8 cellular contexts compared by ENCODE assay signal in genomic region chr7:74544706-74545469, GRCh38.
DNase-seq lines count a peak whose midpoint lies in the region; ATAC-seq and TF ChIP-seq lines count a peak whose summit lies in the region.

No MANE protein-coding gene starts in this region.

- TF ChIP-seq CTCF in fibroblast of mammary gland (conservative IDR thresholded peaks at IDR 0.05; ENCODE audit: control insufficient read depth, insufficient read depth, low read depth, low read length) (peak; percentile 68), gastrocnemius medialis (IDR thresholded peaks at IDR 0.05 in 4 of 5, conservative IDR thresholded peaks at IDR 0.05 in 1 of 5) (peak in 4 of 5 experiments; percentile 38 to 49 (median 43))

- H3K27me3 ChIP-seq in gastrocnemius medialis, result no peaks in the 10 kb centered on the region

- H3K9me3 ChIP-seq in gastrocnemius medialis, result no peaks in the 10 kb centered on the region

- H3K9me3 Mint-ChIP-seq in activated T-helper 2 cell treated with anti-CD3 and anti-CD28 coated beads, Interferon-gamma antibody, Interleukin-2, Interleukin-4, amounts not matched to agents 10 μg/mL and 5 μg/mL and 100 μg/mL, durations not matched to agents 14 hours and 24 hours and 36 hours, result peaks cover 10% of the 10 kb centered on the region

- DNase-seq in G401 (ENCODE audit: low spot score), result peak; percentile 6
- peak; percentile 29 for DNase-seq in KG1 (lab: John Stamatoyannopoulos, UW)
- DNase-seq in SW480 (ENCODE audit: low spot score), result peak; percentile 76
- peak; percentile 70 for DNase-seq in fibroblast of mammary gland (ENCODE audit: low read depth)
- DNase-seq in gastrocnemius medialis, result peak in 1 of 2 donors; percentile 50
- DNase-seq in activated T-helper 2 cell treated with anti-CD3 and anti-CD28 coated beads, Interferon-gamma antibody, Interleukin-2, Interleukin-4, amounts not matched to agents 10 μg/mL and 5 μg/mL and 100 μg/mL, durations not matched to agents 14 hours and 24 hours and 36 hours (ENCODE audit: low spot score), result no peak
- no peak for DNase-seq in Ammon's horn (ENCODE audit: low spot score)

- H3K4me3 Mint-ChIP-seq in activated T-helper 2 cell treated with anti-CD3 and anti-CD28 coated beads, Interferon-gamma antibody, Interleukin-2, Interleukin-4, amounts not matched to agents 10 μg/mL and 5 μg/mL and 100 μg/mL, durations not matched to agents 14 hours and 24 hours and 36 hours (ENCODE audit: low read depth), result no peak overlapping the region

- H3K36me3 Mint-ChIP-seq in activated T-helper 2 cell treated with anti-CD3 and anti-CD28 coated beads, Interferon-gamma antibody, Interleukin-2, Interleukin-4, amounts not matched to agents 10 μg/mL and 5 μg/mL and 100 μg/mL, durations not matched to agents 14 hours and 24 hours and 36 hours (ENCODE audit: low read depth), result no peaks in the 10 kb centered on the region

- intact Hi-C loops in gastrocnemius medialis (cut with DNase I; ENCODE audit: low total_unique reads), result no loop called here
- intact Hi-C loops in activated T-helper 2 cell treated with anti-CD3 and anti-CD28 coated beads, Interferon-gamma antibody, Interleukin-2, Interleukin-4, amounts not matched to agents 10 μg/mL and 5 μg/mL and 100 μg/mL, durations not matched to agents 14 hours and 24 hours and 36 hours (cut with micrococcal nuclease), result no loop called here

- ATAC-seq in gastrocnemius medialis (peak in 1 of 2 donors; percentile 55), GM19328 (IDR thresholded peaks at IDR 0.05; ENCODE audit: unreplicated experiment) (no peak)

- no peak for TF ChIP-seq POLR2A in gastrocnemius medialis (IDR thresholded peaks at IDR 0.05)

- in situ Hi-C loops in G401 (cut with HindIII; ENCODE audit: low sequenced_read_pairs) (no loop called here), gastrocnemius medialis (cut with MboI; ENCODE audit: low sequenced_read_pairs in 4 of 4) (loop anchor here in 1 of 4 donors (25.0 kb wide), 1 partner anchor 108 kb away; no protein-coding TSS in a partner anchor)

- no peaks in the 10 kb centered on the region for H3K4me1 Mint-ChIP-seq in activated T-helper 2 cell treated with anti-CD3 and anti-CD28 coated beads, Interferon-gamma antibody, Interleukin-2, Interleukin-4, amounts not matched to agents 10 μg/mL and 5 μg/mL and 100 μg/mL, durations not matched to agents 14 hours and 24 hours and 36 hours (ENCODE audit: low read depth)

- peaks cover 0 to 56% of the 10 kb centered on the region in 2 donors for H3K36me3 ChIP-seq in gastrocnemius medialis

- H3K4me3 ChIP-seq in fibroblast of mammary gland (ENCODE audit: control insufficient read depth, low read depth, low read length) (no peak overlapping the region), gastrocnemius medialis (no peak overlapping the region)

- peaks cover 4 to 7% of the 10 kb centered on the region in 2 donors for H3K4me1 ChIP-seq in gastrocnemius medialis

- H3K27ac ChIP-seq in gastrocnemius medialis, result peak overlapping the region in 1 of 4 donors; percentile 46

- H3K27ac Mint-ChIP-seq in activated T-helper 2 cell treated with anti-CD3 and anti-CD28 coated beads, Interferon-gamma antibody, Interleukin-2, Interleukin-4, amounts not matched to agents 10 μg/mL and 5 μg/mL and 100 μg/mL, durations not matched to agents 14 hours and 24 hours and 36 hours, result no peak overlapping the region

- no peaks in the 10 kb centered on the region for H3K27me3 Mint-ChIP-seq in activated T-helper 2 cell treated with anti-CD3 and anti-CD28 coated beads, Interferon-gamma antibody, Interleukin-2, Interleukin-4, amounts not matched to agents 10 μg/mL and 5 μg/mL and 100 μg/mL, durations not matched to agents 14 hours and 24 hours and 36 hours (ENCODE audit: low read depth)

Comparison
In these comparisons a context has a peak if more than half of its experiments do, and no peak if none do; other contexts are left out.
1. DNase-seq: peak in G401 (single experiment), KG1 (single experiment), SW480 (single experiment) and fibroblast of mammary gland (single experiment); none in activated T-helper 2 cell treated with anti-CD3 and anti-CD28 coated beads, Interferon-gamma antibody, Interleukin-2, Interleukin-4, amounts not matched to agents 10 μg/mL and 5 μg/mL and 100 μg/mL, durations not matched to agents 14 hours and 24 hours and 36 hours (single experiment) and Ammon's horn (single experiment).